ENCODE assay signal across 1 cellular context in the genomic region with DNA sequence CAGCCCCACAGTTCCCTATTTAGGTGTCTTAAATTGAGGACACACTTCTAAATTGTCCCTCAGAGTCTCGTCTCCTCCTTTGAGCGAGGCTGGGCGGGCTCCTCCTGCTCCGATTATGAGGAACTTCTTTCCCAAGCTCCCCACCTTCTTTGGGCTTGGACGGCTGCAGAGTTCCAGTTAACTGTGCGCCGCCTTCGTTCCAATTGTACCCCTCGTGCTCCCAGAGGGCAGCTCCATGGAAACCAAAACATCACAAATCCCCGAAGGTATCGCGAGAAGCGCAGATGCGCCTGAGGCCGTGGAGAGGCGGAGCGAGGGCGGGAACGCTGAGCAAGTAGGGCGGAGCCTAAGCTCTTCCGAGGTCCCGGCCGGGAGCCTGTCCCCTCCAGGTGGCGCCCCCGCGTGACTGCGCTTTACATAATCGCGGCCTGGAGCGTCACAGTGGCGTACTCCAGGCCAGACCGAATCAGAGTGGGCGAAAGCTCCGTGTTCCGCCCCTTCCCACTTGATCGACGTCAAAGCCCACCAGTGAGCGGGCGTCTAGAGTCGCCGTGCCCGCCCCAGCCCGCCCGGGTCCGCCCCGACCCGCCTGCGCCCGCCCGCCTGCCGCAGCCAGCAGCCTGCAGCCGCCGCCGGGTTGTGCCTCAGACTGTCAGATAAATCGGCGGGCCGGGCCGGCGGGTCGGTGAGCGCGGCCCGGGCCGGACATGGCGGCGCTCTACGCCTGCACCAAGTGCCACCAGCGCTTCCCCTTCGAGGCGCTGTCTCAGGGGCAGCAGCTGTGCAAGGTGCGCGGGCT.
TF ChIP-seq lines count a peak whose summit lies in the region.

Gene FAM76A (plus strand): TSS at position 588 of the 799 bp plus-strand sequence. CDS start 120 bp downstream, at position 708.

TF ChIP-seq in K562, 482 proteins besides CTCF, POLR2A, EP300 and RAD21 (continued from another document and continues in another):
- TF ChIP-seq ZBTB1 (CRISPR knock-in tag; IDR thresholded peaks at IDR 0.05; ENCODE audit: borderline replicate concordance, low read depth) = no peak
- TF ChIP-seq, protein P1, sequence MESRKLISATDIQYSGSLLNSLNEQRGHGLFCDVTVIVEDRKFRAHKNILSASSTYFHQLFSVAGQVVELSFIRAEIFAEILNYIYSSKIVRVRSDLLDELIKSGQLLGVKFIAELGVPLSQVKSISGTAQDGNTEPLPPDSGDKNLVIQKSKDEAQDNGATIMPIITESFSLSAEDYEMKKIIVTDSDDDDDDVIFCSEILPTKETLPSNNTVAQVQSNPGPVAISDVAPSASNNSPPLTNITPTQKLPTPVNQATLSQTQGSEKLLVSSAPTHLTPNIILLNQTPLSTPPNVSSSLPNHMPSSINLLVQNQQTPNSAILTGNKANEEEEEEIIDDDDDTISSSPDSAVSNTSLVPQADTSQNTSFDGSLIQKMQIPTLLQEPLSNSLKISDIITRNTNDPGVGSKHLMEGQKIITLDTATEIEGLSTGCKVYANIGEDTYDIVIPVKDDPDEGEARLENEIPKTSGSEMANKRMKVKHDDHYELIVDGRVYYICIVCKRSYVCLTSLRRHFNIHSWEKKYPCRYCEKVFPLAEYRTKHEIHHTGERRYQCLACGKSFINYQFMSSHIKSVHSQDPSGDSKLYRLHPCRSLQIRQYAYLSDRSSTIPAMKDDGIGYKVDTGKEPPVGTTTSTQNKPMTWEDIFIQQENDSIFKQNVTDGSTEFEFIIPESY (CRISPR knock-in tag; IDR thresholded peaks at IDR 0.05) = no peak
- TF ChIP-seq, protein P2, sequence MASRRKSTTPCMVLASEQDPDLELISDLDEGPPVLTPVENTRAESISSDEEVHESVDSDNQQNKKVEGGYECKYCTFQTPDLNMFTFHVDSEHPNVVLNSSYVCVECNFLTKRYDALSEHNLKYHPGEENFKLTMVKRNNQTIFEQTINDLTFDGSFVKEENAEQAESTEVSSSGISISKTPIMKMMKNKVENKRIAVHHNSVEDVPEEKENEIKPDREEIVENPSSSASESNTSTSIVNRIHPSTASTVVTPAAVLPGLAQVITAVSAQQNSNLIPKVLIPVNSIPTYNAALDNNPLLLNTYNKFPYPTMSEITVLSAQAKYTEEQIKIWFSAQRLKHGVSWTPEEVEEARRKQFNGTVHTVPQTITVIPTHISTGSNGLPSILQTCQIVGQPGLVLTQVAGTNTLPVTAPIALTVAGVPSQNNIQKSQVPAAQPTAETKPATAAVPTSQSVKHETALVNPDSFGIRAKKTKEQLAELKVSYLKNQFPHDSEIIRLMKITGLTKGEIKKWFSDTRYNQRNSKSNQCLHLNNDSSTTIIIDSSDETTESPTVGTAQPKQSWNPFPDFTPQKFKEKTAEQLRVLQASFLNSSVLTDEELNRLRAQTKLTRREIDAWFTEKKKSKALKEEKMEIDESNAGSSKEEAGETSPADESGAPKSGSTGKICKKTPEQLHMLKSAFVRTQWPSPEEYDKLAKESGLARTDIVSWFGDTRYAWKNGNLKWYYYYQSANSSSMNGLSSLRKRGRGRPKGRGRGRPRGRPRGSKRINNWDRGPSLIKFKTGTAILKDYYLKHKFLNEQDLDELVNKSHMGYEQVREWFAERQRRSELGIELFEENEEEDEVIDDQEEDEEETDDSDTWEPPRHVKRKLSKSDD (conservative IDR thresholded peaks at IDR 0.05; ENCODE audit: low read length) = peak; percentile 91; the same call in 1 of the 2 replicates
- no peak for TF ChIP-seq ZNF696 (CRISPR knock-in tag; conservative IDR thresholded peaks at IDR 0.05)
- TF ChIP-seq RBFOX2 (IDR thresholded peaks at IDR 0.05; ENCODE audit: low read depth, low read length) = peak; percentile 88
- no peak for TF ChIP-seq PHB (CRISPR knock-in tag; IDR thresholded peaks at IDR 0.05)
- no peak for TF ChIP-seq FOXO4 (CRISPR knock-in tag; IDR thresholded peaks at IDR 0.05)
- TF ChIP-seq, protein P3, sequence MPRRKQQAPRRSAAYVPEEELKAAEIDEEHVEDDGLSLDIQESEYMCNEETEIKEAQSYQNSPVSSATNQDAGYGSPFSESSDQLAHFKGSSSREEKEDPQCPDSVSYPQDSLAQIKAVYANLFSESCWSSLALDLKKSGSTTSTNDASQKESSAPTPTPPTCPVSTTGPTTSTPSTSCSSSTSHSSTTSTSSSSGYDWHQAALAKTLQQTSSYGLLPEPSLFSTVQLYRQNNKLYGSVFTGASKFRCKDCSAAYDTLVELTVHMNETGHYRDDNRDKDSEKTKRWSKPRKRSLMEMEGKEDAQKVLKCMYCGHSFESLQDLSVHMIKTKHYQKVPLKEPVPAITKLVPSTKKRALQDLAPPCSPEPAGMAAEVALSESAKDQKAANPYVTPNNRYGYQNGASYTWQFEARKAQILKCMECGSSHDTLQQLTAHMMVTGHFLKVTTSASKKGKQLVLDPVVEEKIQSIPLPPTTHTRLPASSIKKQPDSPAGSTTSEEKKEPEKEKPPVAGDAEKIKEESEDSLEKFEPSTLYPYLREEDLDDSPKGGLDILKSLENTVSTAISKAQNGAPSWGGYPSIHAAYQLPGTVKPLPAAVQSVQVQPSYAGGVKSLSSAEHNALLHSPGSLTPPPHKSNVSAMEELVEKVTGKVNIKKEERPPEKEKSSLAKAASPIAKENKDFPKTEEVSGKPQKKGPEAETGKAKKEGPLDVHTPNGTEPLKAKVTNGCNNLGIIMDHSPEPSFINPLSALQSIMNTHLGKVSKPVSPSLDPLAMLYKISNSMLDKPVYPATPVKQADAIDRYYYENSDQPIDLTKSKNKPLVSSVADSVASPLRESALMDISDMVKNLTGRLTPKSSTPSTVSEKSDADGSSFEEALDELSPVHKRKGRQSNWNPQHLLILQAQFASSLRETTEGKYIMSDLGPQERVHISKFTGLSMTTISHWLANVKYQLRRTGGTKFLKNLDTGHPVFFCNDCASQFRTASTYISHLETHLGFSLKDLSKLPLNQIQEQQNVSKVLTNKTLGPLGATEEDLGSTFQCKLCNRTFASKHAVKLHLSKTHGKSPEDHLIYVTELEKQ (CRISPR knock-in tag; IDR thresholded peaks at IDR 0.05) = no peak
- TF ChIP-seq, protein P4, sequence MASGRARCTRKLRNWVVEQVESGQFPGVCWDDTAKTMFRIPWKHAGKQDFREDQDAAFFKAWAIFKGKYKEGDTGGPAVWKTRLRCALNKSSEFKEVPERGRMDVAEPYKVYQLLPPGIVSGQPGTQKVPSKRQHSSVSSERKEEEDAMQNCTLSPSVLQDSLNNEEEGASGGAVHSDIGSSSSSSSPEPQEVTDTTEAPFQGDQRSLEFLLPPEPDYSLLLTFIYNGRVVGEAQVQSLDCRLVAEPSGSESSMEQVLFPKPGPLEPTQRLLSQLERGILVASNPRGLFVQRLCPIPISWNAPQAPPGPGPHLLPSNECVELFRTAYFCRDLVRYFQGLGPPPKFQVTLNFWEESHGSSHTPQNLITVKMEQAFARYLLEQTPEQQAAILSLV (tag; IDR thresholded peaks at IDR 0.05) = no peak
- peak; percentile 62; the same call in 1 of the 2 replicates for TF ChIP-seq FOSL1 (tag; conservative IDR thresholded peaks at IDR 0.05)
- no peak for TF ChIP-seq PCBP2 (IDR thresholded peaks at IDR 0.05; ENCODE audit: low read depth, low read length, poor library complexity, severe bottlenecking)
- TF ChIP-seq ID3 (CRISPR knock-in tag; IDR thresholded peaks at IDR 0.05) = no peak
- TF ChIP-seq ID3 (tag; IDR thresholded peaks at IDR 0.05) = no peak; the same call in 1 of the 2 replicates
- no peak for TF ChIP-seq GTF2B (IDR thresholded peaks at IDR 0.05; ENCODE audit: extremely low read depth, insufficient read length)
- peak; percentile 32; the same call in 1 of the 2 replicates for TF ChIP-seq DPF2 (IDR thresholded peaks at IDR 0.05)
- TF ChIP-seq SUPT5H (IDR thresholded peaks at IDR 0.05) = no peak
- TF ChIP-seq SRSF9 (IDR thresholded peaks at IDR 0.05; ENCODE audit: borderline replicate concordance, low read depth, low read length) = no peak
- no peak for TF ChIP-seq SNAPC5 (CRISPR knock-in tag; IDR thresholded peaks at IDR 0.05)
- TF ChIP-seq NELFE (IDR thresholded peaks at IDR 0.05; ENCODE audit: insufficient read depth, insufficient read length) = no peak
- TF ChIP-seq GATAD2B (IDR thresholded peaks at IDR 0.05; ENCODE audit: borderline replicate concordance) = no peak; the same call in 1 of the 2 replicates
- TF ChIP-seq RBM15 (IDR thresholded peaks at IDR 0.05; ENCODE audit: insufficient read depth, low read length) = no peak
- TF ChIP-seq MCM7 (IDR thresholded peaks at IDR 0.05) = no peak
- TF ChIP-seq THRAP3 (IDR thresholded peaks at IDR 0.05; ENCODE audit: borderline replicate concordance) = no peak
- TF ChIP-seq ATF1 (CRISPR knock-in tag; IDR thresholded peaks at IDR 0.05) = peak; percentile 86
- peak; percentile 99 for TF ChIP-seq ATF1 (tag; IDR thresholded peaks at IDR 0.05)
- peak; percentile 72; the same call in 1 of the 2 replicates for TF ChIP-seq PHF8 (IDR thresholded peaks at IDR 0.05; ENCODE audit: borderline replicate concordance, low read length)
- no peak for TF ChIP-seq SMARCC2 (IDR thresholded peaks at IDR 0.05; ENCODE audit: low read depth)
- no peak for TF ChIP-seq SMAD2 (IDR thresholded peaks at IDR 0.05; ENCODE audit: low read depth, low read length)
- TF ChIP-seq RNF219 (CRISPR knock-in tag; IDR thresholded peaks at IDR 0.05) = no peak
- no peak for TF ChIP-seq ZNF175 (CRISPR knock-in tag; IDR thresholded peaks at IDR 0.05; ENCODE audit: low read depth)
- peak; percentile 15 for TF ChIP-seq HNRNPK (IDR thresholded peaks at IDR 0.05; ENCODE audit: low read depth, low read length, poor library complexity, severe bottlenecking)
- TF ChIP-seq SIN3A (IDR thresholded peaks at IDR 0.05; ENCODE audit: borderline replicate concordance in 2 of 2, control insufficient read depth in 1 of 2, low read depth in 2 of 2, low read length in 2 of 2) = peak in 1 of 2 experiments; percentile 79; a peak in 1 of 4 replicates
- no peak for TF ChIP-seq ZNF778 (CRISPR knock-in tag; IDR thresholded peaks at IDR 0.05)
- peak; percentile 99 for TF ChIP-seq CHD2 (IDR thresholded peaks at IDR 0.05; ENCODE audit: low read depth, low read length)
- no peak for TF ChIP-seq NFE2L1 (tag; IDR thresholded peaks at IDR 0.05; ENCODE audit: borderline replicate concordance, low read depth)
- no peak for TF ChIP-seq NFATC3 (IDR thresholded peaks at IDR 0.05)
- no peak for TF ChIP-seq CBX1 (IDR thresholded peaks at IDR 0.05; ENCODE audit: low read depth)
- peak in 1 of 2 experiments; percentile 64; a peak in 2 of 4 replicates for TF ChIP-seq RCOR1 (IDR thresholded peaks at IDR 0.05; ENCODE audit: borderline replicate concordance in 1 of 2, low read depth in 2 of 2, low read length in 2 of 2)
- TF ChIP-seq FOXK2 (conservative IDR thresholded peaks at IDR 0.05 in 1 of 2, IDR thresholded peaks at IDR 0.05 in 1 of 2; ENCODE audit: low read depth in 2 of 2) = peak; percentile 10 to 75; a peak in 2 of 4 replicates
- TF ChIP-seq HMGN3 (IDR thresholded peaks at IDR 0.05; ENCODE audit: borderline replicate concordance, extremely low read depth, insufficient read length, low read depth, low read length) = peak; percentile 71
- TF ChIP-seq MNT (conservative IDR thresholded peaks at IDR 0.05) = peak; percentile 83 to 89
- TF ChIP-seq ATF7 (IDR thresholded peaks at IDR 0.05) = peak; percentile 91
- TF ChIP-seq ZNF511 (CRISPR knock-in tag; IDR thresholded peaks at IDR 0.05) = peak; percentile 76; the same call in 1 of the 2 replicates
